Comparison of ENCODE assay signal across 12 cellular contexts in genomic region chr5:176133289-176133870, GRCh38.
DNase-seq lines count a peak whose midpoint lies in the region; ATAC-seq and TF ChIP-seq lines count a peak whose summit lies in the region.
"Had no signal": no experiment of that assay in that cellular context is flagged by ENCODE, and none has a peak within 500 bp of the region (broad histone marks: within the 10 kb centered on the region; RNA-seq: fewer than 3 reads in every experiment).

No MANE protein-coding gene starts in this region.

- intact Hi-C loops in left lung (cut with DNase I) (no loop called here), aorta (cut with DNase I) (no loop called here)

- H3K27me3 Mint-ChIP-seq in activated naive CD8-positive, alpha-beta T cell: peaks cover 3% of the 10 kb centered on the region

- no peak overlapping the region for H3K27ac Mint-ChIP-seq in activated naive CD8-positive, alpha-beta T cell
- H3K27ac Mint-ChIP-seq: HFFc6 had no signal

- H3K4me1 Mint-ChIP-seq in activated naive CD8-positive, alpha-beta T cell (ENCODE audit: low read depth): peaks cover 18% of the 10 kb centered on the region

- no peaks in the 10 kb centered on the region for H3K9me3 ChIP-seq in left lung
- H3K9me3 ChIP-seq in aorta (ENCODE audit: control insufficient read depth, low read length): no peaks in the 10 kb centered on the region
- H3K9me3 ChIP-seq: uterus had no signal

- WGBS in aorta, 2 donors: 1 to 2% methylated on average over 27 to 34 of the region's 34 CpGs

- H3K9me3 Mint-ChIP-seq in activated naive CD8-positive, alpha-beta T cell (ENCODE audit: low read depth): no peaks in the 10 kb centered on the region
- H3K9me3 Mint-ChIP-seq: HFFc6 had no signal

- TF ChIP-seq CTCF in left lung (IDR thresholded peaks at IDR 0.05): no peak

- no peaks in the 10 kb centered on the region for H3K36me3 Mint-ChIP-seq in activated naive CD8-positive, alpha-beta T cell

- DNase-seq in stimulated activated CD4-positive, alpha-beta T cell treated with anti-CD3 and anti-CD28 coated beads, Interleukin-4, amount 100 ng/mL, for 1 hour: peak; percentile 10
- no peak for DNase-seq in stimulated activated CD4-positive, alpha-beta T cell treated with anti-CD3 and anti-CD28 coated beads, Interleukin-1b, Interleukin-23, amount 100 ng/mL, for 48 hours
- DNase-seq in left lung: no peak
- DNase-seq in aorta: no peak
- no peak for DNase-seq in UCSD-AML1 (lab: John Stamatoyannopoulos, UW; ENCODE audit: unreplicated experiment)
- DNase-seq: activated gamma-delta T cell treated with Interleukin-2 at 50 U/mL for 16 hours, HFFc6, MV-4-11, uterus had no signal

- peak overlapping the region; percentile 83 for H3K4me3 Mint-ChIP-seq in activated naive CD8-positive, alpha-beta T cell
- H3K4me3 Mint-ChIP-seq: HFFc6 had no signal

- H3K4me1 ChIP-seq in left lung: peaks cover 0 to 4% of the 10 kb centered on the region in 2 donors
- no peaks in the 10 kb centered on the region for H3K4me1 ChIP-seq in aorta (ENCODE audit: control insufficient read depth in 1 of 2, insufficient read depth in 2 of 2, low read length in 2 of 2)
- H3K4me1 ChIP-seq: uterus had no signal

- no peak overlapping the region for H3K4me3 ChIP-seq in left lung
- no peak overlapping the region for H3K4me3 ChIP-seq in aorta (ENCODE audit: low read length in 2 of 2)
- H3K4me3 ChIP-seq: uterus had no signal

- H3K36me3 ChIP-seq in left lung (no peaks in the 10 kb centered on the region), aorta (ENCODE audit: control insufficient read depth in 1 of 2, insufficient read depth in 2 of 2, low read length in 1 of 2) (no peaks in the 10 kb centered on the region)
- H3K36me3 ChIP-seq: uterus had no signal

- H3K27me3 ChIP-seq in left lung (peaks cover 6 to 37% of the 10 kb centered on the region in 2 donors), aorta (ENCODE audit: control insufficient read depth in 1 of 2, insufficient read depth in 2 of 2, low read length in 1 of 2) (no peaks in the 10 kb centered on the region)

- ATAC-seq in left lung (peak; percentile 56), aorta (ENCODE audit: low FRiP score) (peak; percentile 29), HG02678 (IDR thresholded peaks at IDR 0.05; ENCODE audit: unreplicated experiment) (no peak), HG02610 (IDR thresholded peaks at IDR 0.05; ENCODE audit: unreplicated experiment) (no peak)

- H3K27ac ChIP-seq in left lung (no peak overlapping the region), aorta (ENCODE audit: low read depth in 1 of 2, low read length in 2 of 2) (no peak overlapping the region)
- H3K27ac ChIP-seq: uterus had no signal

Comparison
In these comparisons a context has a peak if more than half of its experiments do, and no peak if none do; other contexts are left out.
1. ATAC-seq: peak in left lung (single experiment) and aorta (single experiment); none in HG02678 (single experiment) and HG02610 (single experiment).